12 cellular contexts compared by ENCODE assay signal in the genomic region with DNA sequence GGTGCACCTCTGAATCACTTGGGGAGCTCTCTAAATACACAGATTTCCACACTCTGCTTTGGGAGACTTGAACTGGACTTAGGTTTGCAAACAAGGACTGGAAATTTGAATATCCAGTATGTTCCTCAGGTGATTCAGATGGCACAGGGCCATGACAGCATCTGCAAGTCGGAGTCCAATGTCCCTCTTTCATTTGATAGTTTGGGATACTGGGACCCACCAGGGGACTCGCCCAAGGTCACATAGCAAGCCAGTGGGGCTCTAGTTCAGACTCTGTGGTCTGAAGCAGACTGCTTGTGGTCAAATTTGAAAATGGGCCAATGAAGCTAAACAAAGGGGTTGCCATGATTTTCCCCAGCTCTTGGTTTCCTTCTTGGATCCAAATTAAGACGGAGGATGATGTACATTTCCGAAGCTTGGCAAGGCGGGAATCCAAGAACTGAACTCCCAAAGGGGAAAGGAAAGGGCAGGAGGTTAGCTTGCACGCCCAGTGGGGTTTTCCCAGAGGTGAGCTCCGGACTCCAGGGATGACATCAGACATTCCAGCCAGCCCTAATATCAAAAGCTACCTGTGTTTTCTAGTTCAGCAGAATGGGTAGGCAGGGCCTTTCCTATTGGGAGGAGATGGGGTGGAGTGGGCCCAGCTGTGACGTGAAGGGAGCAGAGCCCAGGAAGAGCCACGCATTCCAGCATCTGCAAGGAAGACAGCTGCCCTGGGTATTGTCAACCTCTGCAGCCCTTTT. TPM values are rescaled to one million over a fixed set of nuclear protein-coding genes. Genes with fewer than 3 reads are reported as not detected.
DNase-seq lines count a peak whose midpoint lies in the region; ATAC-seq, FAIRE-seq and TF ChIP-seq lines count a peak whose summit lies in the region.
"Had no signal": no experiment of that assay in that cellular context is flagged by ENCODE, and none has a peak within 500 bp of the region (broad histone marks: within the 10 kb centered on the region; RNA-seq: fewer than 3 reads in every experiment).

No MANE protein-coding gene starts in this region.

- H3K36me3 ChIP-seq in GM23338 (ENCODE audit: insufficient read depth) (no peaks in the 10 kb centered on the region), astrocyte (ENCODE audit: insufficient read depth, low read length) (no peaks in the 10 kb centered on the region), skeletal muscle satellite cell (ENCODE audit: insufficient read depth, low read length) (no peaks in the 10 kb centered on the region)

- H4K20me1 ChIP-seq in GM23338 (replicated peaks; ENCODE audit: insufficient read depth), result 0 out of 2 replicates have a peak, but pooled peaks cover 5% of the 10 kb centered on the region
- peaks cover 8% of the 10 kb centered on the region for H4K20me1 ChIP-seq in astrocyte (ENCODE audit: insufficient read depth, low read length)

- FAIRE-seq in astrocyte (lab: Jason Lieb, UNC), result no peak
- FAIRE-seq: colon had no signal

- H3K79me2 ChIP-seq in GM23338 (replicated peaks; ENCODE audit: insufficient read depth), result peaks cover 10% of the 10 kb centered on the region
- peaks cover 11% of the 10 kb centered on the region for H3K79me2 ChIP-seq in astrocyte (ENCODE audit: insufficient read depth, low read length)

- peaks cover 30% of the 10 kb centered on the region for H3K4me1 Mint-ChIP-seq in GM23338
- H3K4me1 Mint-ChIP-seq in astrocyte (ENCODE audit: low read depth, unreplicated experiment), result peaks cover 42% of the 10 kb centered on the region

- H3K36me3 Mint-ChIP-seq in GM23338 (ENCODE audit: low read depth) (no peaks in the 10 kb centered on the region), astrocyte (ENCODE audit: low read depth, unreplicated experiment) (no peaks in the 10 kb centered on the region)

- TF ChIP-seq CTCF in GM23338 (conservative IDR thresholded peaks at IDR 0.05; ENCODE audit: low read depth in 2 of 2), result no peak
- TF ChIP-seq CTCF in astrocyte (IDR thresholded peaks at IDR 0.05; ENCODE audit: insufficient read depth, low read depth, low read length), result no peak

- H3K27ac Mint-ChIP-seq in GM23338, result no peak overlapping the region
- no peak overlapping the region for H3K27ac Mint-ChIP-seq in astrocyte (ENCODE audit: unreplicated experiment)
- H3K27ac Mint-ChIP-seq: activated CD4-positive, alpha-beta T cell treated with anti-CD3 and anti-CD28 coated beads for 36 hours had no signal

- ATAC-seq in GM23338 (no peak), GM18519 (IDR thresholded peaks at IDR 0.05; ENCODE audit: low FRiP score, unreplicated experiment) (no peak)
- ATAC-seq: activated CD4-positive, alpha-beta T cell treated with anti-CD3 and anti-CD28 coated beads for 36 hours had no signal

- H3K27me3 ChIP-seq in GM23338 (ENCODE audit: insufficient read depth) (no peaks in the 10 kb centered on the region), astrocyte (ENCODE audit: insufficient read depth, low read length) (no peaks in the 10 kb centered on the region), skeletal muscle satellite cell (ENCODE audit: control insufficient read depth, insufficient read depth, low read length) (no peaks in the 10 kb centered on the region)

- H3K4me3 ChIP-seq in GM23338, result no peak overlapping the region
- no peak overlapping the region for H3K4me3 ChIP-seq in astrocyte (ENCODE audit: insufficient read depth, low read depth, low read length)
- H3K4me3 ChIP-seq in skeletal muscle satellite cell (ENCODE audit: low read length), result peak overlapping the region; percentile 32

- no peaks in the 10 kb centered on the region for H3F3A ChIP-seq in GM23338 (replicated peaks; ENCODE audit: low read depth)

- H3K4me1 ChIP-seq in GM23338 (ENCODE audit: insufficient read depth), result peaks cover 17% of the 10 kb centered on the region
- H3K4me1 ChIP-seq in astrocyte (ENCODE audit: insufficient read depth, low read length), result peaks cover 60% of the 10 kb centered on the region
- peaks cover 66% of the 10 kb centered on the region for H3K4me1 ChIP-seq in skeletal muscle satellite cell (ENCODE audit: control insufficient read depth, insufficient read depth, low read length)

- no peak for DNase-seq in GM23338 (ENCODE audit: low spot score)
- peak; percentile 79 for DNase-seq in astrocyte (ENCODE audit: low read depth)
- peak; percentile 94 for DNase-seq in islet precursor cell
- DNase-seq in activated naive CD4-positive, alpha-beta T cell treated with anti-CD3 and anti-CD28 coated beads, Interleukin-2, amount 50 U/mL, for 16 hours, result no peak
- no peak for DNase-seq in NCI-H2107 (lab: John Stamatoyannopoulos, UW)
- DNase-seq in stimulated activated CD4-positive, alpha-beta T cell treated with anti-CD3 and anti-CD28 coated beads, Interleukin-12 subunit alpha, Interleukin-12 subunit beta, amount 100 ng/mL, for 4 hours, result no peak
- DNase-seq: activated CD4-positive, alpha-beta T cell treated with anti-CD3 and anti-CD28 coated beads for 36 hours; DMS79; NCI-H774 had no signal

- H3K4me3 Mint-ChIP-seq in GM23338 (no peak overlapping the region), astrocyte (ENCODE audit: unreplicated experiment) (no peak overlapping the region)
- H3K4me3 Mint-ChIP-seq: activated CD4-positive, alpha-beta T cell treated with anti-CD3 and anti-CD28 coated beads for 36 hours had no signal

- H3K9me3 Mint-ChIP-seq in GM23338 (no peaks in the 10 kb centered on the region), astrocyte (ENCODE audit: unreplicated experiment) (no peaks in the 10 kb centered on the region)

- H2AFZ ChIP-seq in GM23338, result 0 out of 2 replicates have a peak overlapping the region, but pooled peaks have one; percentile 38
- peak overlapping the region; percentile 19 for H2AFZ ChIP-seq in astrocyte (ENCODE audit: low read depth, low read length)

- H3K4me2 ChIP-seq in GM23338 (no peak overlapping the region), astrocyte (ENCODE audit: low read length) (peak overlapping the region; percentile 69), skeletal muscle satellite cell (ENCODE audit: low read length) (peak overlapping the region; percentile 65)

- H3K9me3 ChIP-seq in astrocyte (ENCODE audit: insufficient read depth, low read depth, low read length) (no peaks in the 10 kb centered on the region), skeletal muscle satellite cell (replicated peaks; ENCODE audit: low read length) (no peaks in the 10 kb centered on the region)

- H3K27ac ChIP-seq in GM23338 (ENCODE audit: low read depth) (no peak overlapping the region), astrocyte (ENCODE audit: low read depth, low read length) (peak overlapping the region; percentile 59)

- H3K9ac ChIP-seq in astrocyte (ENCODE audit: low read length) (peak overlapping the region; percentile 30), skeletal muscle satellite cell (ENCODE audit: low read depth, low read length) (peak overlapping the region; percentile 72)

- H3K27me3 Mint-ChIP-seq in GM23338 (ENCODE audit: insufficient read depth, low read depth, poor library complexity), result peaks cover 7% of the 10 kb centered on the region
- H3K27me3 Mint-ChIP-seq in astrocyte (ENCODE audit: low read depth, unreplicated experiment), result no peaks in the 10 kb centered on the region
- H3K27me3 Mint-ChIP-seq: activated CD4-positive, alpha-beta T cell treated with anti-CD3 and anti-CD28 coated beads for 36 hours had no signal

- no peaks in the 10 kb centered on the region for H3K9me2 ChIP-seq in GM23338 (ENCODE audit: insufficient read depth)

TF ChIP-seq in GM23338, 12 proteins besides CTCF, POLR2A, EP300 and RAD21 (continues in another document):
- TF ChIP-seq REST (IDR thresholded peaks at IDR 0.05; ENCODE audit: unreplicated experiment), result no peak

RNA-seq across cellular contexts. Expression of gene SYS1, which starts 3.4 kb away (rescaled TPM):
- 12.5 and 21.5 TPM in 2 replicates for total RNA-seq in GM23338 (2014; rRNA removed; shearing (Covaris generic))
- polyA plus RNA-seq in GM23338 (2016; fragmentation: Nextera tagmentation; extraction: Ambion mirVana), result 6.9 and 7.9 TPM in 2 replicates
- 20.4 and 25.2 TPM in 2 replicates for total RNA-seq in astrocyte
- total RNA-seq in skeletal muscle satellite cell (2012; rRNA removed), result 18.6 and 18.8 TPM in 2 replicates

RNA-seq across cellular contexts. Expression of gene SDC4, which starts 11.4 kb away (rescaled TPM):
- total RNA-seq in GM23338 (2014; rRNA removed; shearing (Covaris generic)), result 35.4 and 39.9 TPM in 2 replicates
- 28.5 and 29.7 TPM in 2 replicates for polyA plus RNA-seq in GM23338 (2016; fragmentation: Nextera tagmentation; extraction: Ambion mirVana)
- total RNA-seq in astrocyte, result 125 and 135 TPM in 2 replicates
- total RNA-seq in skeletal muscle satellite cell (2012; rRNA removed), result 72.8 and 93.0 TPM in 2 replicates

RNA-seq across cellular contexts. Expression of gene TP53TG5, which starts 18.5 kb away (rescaled TPM):
- total RNA-seq in GM23338 (2014; rRNA removed; shearing (Covaris generic)), result not detected in 2 replicates
- polyA plus RNA-seq in GM23338 (2016; fragmentation: Nextera tagmentation; extraction: Ambion mirVana), result not detected in 2 replicates
- total RNA-seq in astrocyte, result not detected in 2 replicates
- total RNA-seq in skeletal muscle satellite cell (2012; rRNA removed), result not detected in 2 replicates

RNA-seq across cellular contexts. Expression of gene DBNDD2, which starts 48.5 kb away (rescaled TPM):
- 25.8 and 28.0 TPM in 2 replicates for total RNA-seq in GM23338 (2014; rRNA removed; shearing (Covaris generic))
- 62.5 and 64.4 TPM in 2 replicates for polyA plus RNA-seq in GM23338 (2016; fragmentation: Nextera tagmentation; extraction: Ambion mirVana)
- total RNA-seq in astrocyte, result 10.7 and 11.3 TPM in 2 replicates
- 1.3 and 1.5 TPM in 2 replicates for total RNA-seq in skeletal muscle satellite cell (2012; rRNA removed)

RNA-seq across cellular contexts. Expression of gene MATN4, which starts 51.5 kb away (rescaled TPM):
- total RNA-seq in GM23338 (2014; rRNA removed; shearing (Covaris generic)), result 4.2 and 5.1 TPM in 2 replicates
- 3.3 and 4.0 TPM in 2 replicates for polyA plus RNA-seq in GM23338 (2016; fragmentation: Nextera tagmentation; extraction: Ambion mirVana)
- 0.19 and 0.20 TPM in 2 replicates for total RNA-seq in astrocyte
- total RNA-seq in skeletal muscle satellite cell (2012; rRNA removed), result not detected in 2 replicates

Comparison
In these comparisons a context has a peak if more than half of its experiments do, and no peak if none do; other contexts are left out.
1. DNase-seq: peak in astrocyte (single experiment) and islet precursor cell (single experiment); none in GM23338 (single experiment), activated naive CD4-positive, alpha-beta T cell treated with anti-CD3 and anti-CD28 coated beads, Interleukin-2, amount 50 U/mL, for 16 hours (single experiment), NCI-H2107 (single experiment) and stimulated activated CD4-positive, alpha-beta T cell treated with anti-CD3 and anti-CD28 coated beads, Interleukin-12 subunit alpha, Interleukin-12 subunit beta, amount 100 ng/mL, for 4 hours (single experiment).